2 cellular contexts compared by ENCODE assay signal in the genomic region with DNA sequence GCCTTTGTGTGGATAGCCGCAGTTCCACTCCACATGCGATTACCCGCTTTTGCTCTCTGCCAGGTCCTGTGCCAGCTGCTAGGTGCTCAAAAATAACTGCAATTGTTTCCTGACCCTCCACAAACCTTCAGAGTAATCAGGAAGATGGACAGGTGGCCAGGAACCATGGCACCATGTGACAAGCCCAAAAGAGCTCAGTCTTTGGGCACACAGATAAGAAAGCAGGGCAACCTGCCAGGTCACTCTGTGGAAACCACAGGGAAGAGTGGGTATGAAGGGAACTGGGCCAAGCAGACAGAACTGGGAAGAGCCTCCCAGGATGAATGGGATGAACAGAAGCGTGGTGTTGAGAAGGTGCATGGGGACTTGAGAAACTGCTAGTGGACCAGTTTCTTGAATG.
TF ChIP-seq lines count a peak whose summit lies in the region.

No MANE protein-coding gene starts in this region.

TF ChIP-seq in HepG2, 621 proteins besides CTCF, POLR2A, EP300 and RAD21 (continued from another document):
- TF ChIP-seq ZNF512B (CRISPR knock-in tag; IDR thresholded peaks at IDR 0.05; ENCODE audit: borderline replicate concordance) (no peak), TBX3 (IDR thresholded peaks at IDR 0.05; ENCODE audit: borderline replicate concordance) (no peak), CC2D1A (CRISPR knock-in tag; IDR thresholded peaks at IDR 0.05) (no peak), ZNF879 (CRISPR knock-in tag; IDR thresholded peaks at IDR 0.05) (no peak), ARNTL (CRISPR knock-in tag; IDR thresholded peaks at IDR 0.05) (no peak), ZNF773 (CRISPR knock-in tag; IDR thresholded peaks at IDR 0.05; ENCODE audit: borderline replicate concordance) (no peak), NFIB (CRISPR knock-in tag; IDR thresholded peaks at IDR 0.05; ENCODE audit: borderline replicate concordance) (no peak), ZNF790 (CRISPR knock-in tag; IDR thresholded peaks at IDR 0.05; ENCODE audit: borderline replicate concordance) (no peak), NR1H2 (CRISPR knock-in tag; IDR thresholded peaks at IDR 0.05; ENCODE audit: borderline replicate concordance, low read depth) (no peak)
- TF ChIP-seq, protein P1, sequence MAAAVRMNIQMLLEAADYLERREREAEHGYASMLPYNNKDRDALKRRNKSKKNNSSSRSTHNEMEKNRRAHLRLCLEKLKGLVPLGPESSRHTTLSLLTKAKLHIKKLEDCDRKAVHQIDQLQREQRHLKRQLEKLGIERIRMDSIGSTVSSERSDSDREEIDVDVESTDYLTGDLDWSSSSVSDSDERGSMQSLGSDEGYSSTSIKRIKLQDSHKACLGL (CRISPR knock-in tag; IDR thresholded peaks at IDR 0.05) = no peak
- TF ChIP-seq, protein P2, sequence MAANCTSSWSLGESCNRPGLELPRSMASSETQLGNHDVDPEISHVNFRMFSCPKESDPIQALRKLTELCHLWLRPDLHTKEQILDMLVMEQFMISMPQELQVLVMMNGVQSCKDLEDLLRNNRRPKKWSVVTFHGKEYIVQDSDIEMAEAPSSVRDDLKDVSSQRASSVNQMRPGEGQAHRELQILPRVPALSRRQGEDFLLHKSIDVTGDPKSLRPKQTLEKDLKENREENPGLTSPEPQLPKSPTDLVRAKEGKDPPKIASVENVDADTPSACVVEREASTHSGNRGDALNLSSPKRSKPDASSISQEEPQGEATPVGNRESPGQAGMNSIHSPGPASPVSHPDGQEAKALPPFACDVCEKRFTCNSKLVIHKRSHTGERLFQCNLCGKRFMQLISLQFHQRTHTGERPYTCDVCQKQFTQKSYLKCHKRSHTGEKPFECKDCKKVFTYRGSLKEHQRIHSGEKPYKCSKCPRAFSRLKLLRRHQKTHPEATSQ (CRISPR knock-in tag; IDR thresholded peaks at IDR 0.05; ENCODE audit: borderline replicate concordance) = no peak

TF ChIP-seq in SK-N-SH, 30 proteins besides CTCF, POLR2A, EP300 and RAD21 (continued from another document):
- TF ChIP-seq IRF3 (IDR thresholded peaks at IDR 0.05; ENCODE audit: low read depth, low read length) (no peak), NRF1 (IDR thresholded peaks at IDR 0.05; ENCODE audit: low read depth, low read length) (no peak), SIN3A (IDR thresholded peaks at IDR 0.05; ENCODE audit: borderline replicate concordance, low read depth, low read length) (no peak), POLR2AphosphoS5 (IDR thresholded peaks at IDR 0.05; ENCODE audit: low read depth, low read length) (no peak), YY1 (IDR thresholded peaks at IDR 0.05; ENCODE audit: low read depth) (no peak), RXRA (IDR thresholded peaks at IDR 0.05; ENCODE audit: borderline replicate concordance, low read depth) (no peak), MAX (IDR thresholded peaks at IDR 0.05; ENCODE audit: low read depth) (no peak), TAF1 (IDR thresholded peaks at IDR 0.05; ENCODE audit: borderline replicate concordance, low read depth, low read length) (no peak), PBX3 (IDR thresholded peaks at IDR 0.05) (no peak)
- TF ChIP-seq, protein P3, sequence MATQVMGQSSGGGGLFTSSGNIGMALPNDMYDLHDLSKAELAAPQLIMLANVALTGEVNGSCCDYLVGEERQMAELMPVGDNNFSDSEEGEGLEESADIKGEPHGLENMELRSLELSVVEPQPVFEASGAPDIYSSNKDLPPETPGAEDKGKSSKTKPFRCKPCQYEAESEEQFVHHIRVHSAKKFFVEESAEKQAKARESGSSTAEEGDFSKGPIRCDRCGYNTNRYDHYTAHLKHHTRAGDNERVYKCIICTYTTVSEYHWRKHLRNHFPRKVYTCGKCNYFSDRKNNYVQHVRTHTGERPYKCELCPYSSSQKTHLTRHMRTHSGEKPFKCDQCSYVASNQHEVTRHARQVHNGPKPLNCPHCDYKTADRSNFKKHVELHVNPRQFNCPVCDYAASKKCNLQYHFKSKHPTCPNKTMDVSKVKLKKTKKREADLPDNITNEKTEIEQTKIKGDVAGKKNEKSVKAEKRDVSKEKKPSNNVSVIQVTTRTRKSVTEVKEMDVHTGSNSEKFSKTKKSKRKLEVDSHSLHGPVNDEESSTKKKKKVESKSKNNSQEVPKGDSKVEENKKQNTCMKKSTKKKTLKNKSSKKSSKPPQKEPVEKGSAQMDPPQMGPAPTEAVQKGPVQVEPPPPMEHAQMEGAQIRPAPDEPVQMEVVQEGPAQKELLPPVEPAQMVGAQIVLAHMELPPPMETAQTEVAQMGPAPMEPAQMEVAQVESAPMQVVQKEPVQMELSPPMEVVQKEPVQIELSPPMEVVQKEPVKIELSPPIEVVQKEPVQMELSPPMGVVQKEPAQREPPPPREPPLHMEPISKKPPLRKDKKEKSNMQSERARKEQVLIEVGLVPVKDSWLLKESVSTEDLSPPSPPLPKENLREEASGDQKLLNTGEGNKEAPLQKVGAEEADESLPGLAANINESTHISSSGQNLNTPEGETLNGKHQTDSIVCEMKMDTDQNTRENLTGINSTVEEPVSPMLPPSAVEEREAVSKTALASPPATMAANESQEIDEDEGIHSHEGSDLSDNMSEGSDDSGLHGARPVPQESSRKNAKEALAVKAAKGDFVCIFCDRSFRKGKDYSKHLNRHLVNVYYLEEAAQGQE (IDR thresholded peaks at IDR 0.05; ENCODE audit: low read depth, low read length) = no peak
